Comparison of ENCODE assay signal across 11 cellular contexts in the genomic region with DNA sequence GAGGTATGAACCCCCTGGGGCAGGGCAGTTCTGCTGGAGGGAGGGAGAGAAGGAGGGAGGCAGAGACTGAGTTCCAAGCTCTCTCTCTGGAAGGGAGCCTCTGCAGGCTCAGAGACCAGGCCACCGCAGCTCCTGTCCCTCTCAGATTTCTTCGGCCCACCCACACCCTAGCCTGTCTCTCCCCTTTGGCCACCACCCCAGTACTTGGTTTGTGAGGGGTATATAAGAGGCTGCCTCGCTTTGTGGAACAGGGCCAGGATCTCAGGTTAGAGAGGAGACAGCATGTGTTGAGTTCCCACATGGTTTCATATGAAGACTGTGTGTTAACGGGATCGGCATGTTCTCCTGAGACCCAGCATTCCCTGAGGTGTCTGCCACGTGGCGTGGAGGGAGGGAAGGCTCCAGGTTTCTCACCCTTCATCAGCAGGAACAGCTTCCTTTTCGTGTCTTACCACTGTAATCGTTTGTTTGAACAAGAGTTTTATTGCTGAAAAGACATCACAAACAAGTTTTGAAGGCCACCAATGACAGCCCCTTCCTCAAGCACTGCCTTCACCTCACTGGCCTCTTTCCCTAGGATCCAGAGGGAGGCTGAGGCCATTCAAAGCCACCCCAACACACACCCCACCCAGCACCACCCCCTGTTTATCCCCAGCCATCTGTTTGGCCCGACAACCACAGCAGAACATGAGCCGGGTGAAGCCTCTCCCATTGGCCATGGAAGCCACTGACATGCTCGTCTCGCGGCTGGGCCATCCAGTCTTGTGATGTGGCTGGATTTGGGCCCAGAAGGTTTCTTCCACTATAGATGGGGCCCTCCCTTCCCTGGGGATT. TPM values are rescaled to one million over a fixed set of nuclear protein-coding genes. Genes with fewer than 3 reads are reported as not detected.
DNase-seq lines count a peak whose midpoint lies in the region; ATAC-seq and TF ChIP-seq lines count a peak whose summit lies in the region.
"Had no signal": no experiment of that assay in that cellular context is flagged by ENCODE, and none has a peak within 500 bp of the region (broad histone marks: within the 10 kb centered on the region; RNA-seq: fewer than 3 reads in every experiment).

No MANE protein-coding gene starts in this region.

- peak overlapping the region; percentile 74 for H3K27ac ChIP-seq in HEK293 (ENCODE audit: extremely low read depth, low read depth, low read length)
- H3K27ac ChIP-seq in WERI-Rb-1 = peak overlapping the region; percentile 76
- peak overlapping the region; percentile 96 to 98 for H3K27ac ChIP-seq in right atrium auricular region
- peak overlapping the region; percentile 39 for H3K27ac ChIP-seq in smooth muscle cell (ENCODE audit: low read depth)

- H3K27me3 ChIP-seq in WERI-Rb-1 (ENCODE audit: insufficient read depth, low read depth, severe bottlenecking) (no peaks in the 10 kb centered on the region), right atrium auricular region (no peaks in the 10 kb centered on the region), smooth muscle cell (ENCODE audit: low read depth) (no peaks in the 10 kb centered on the region)

- H3F3A ChIP-seq in smooth muscle cell (ENCODE audit: low read depth) = peaks cover 23% of the 10 kb centered on the region

- H3K79me2 ChIP-seq in smooth muscle cell (ENCODE audit: low read depth) = peaks cover 13% of the 10 kb centered on the region

- H3K9ac ChIP-seq in smooth muscle cell (ENCODE audit: low read depth) = no peak overlapping the region

- POLR2A ChIA-PET in HEK293 (lab: Yijun Ruan, JAX) = interaction anchor here (0.9 to 11.7 kb wide), 2 partner anchors 10 to 36 kb away, joined by 3 to 332 read pairs; partner anchors contain the start of gene BHLHE40

- 62% methylated on average over 14 of the region's 14 CpGs for WGBS in smooth muscle cell (ENCODE audit: low lambda C conversion rate)

- H3K4me3 ChIP-seq in HEK293 (ENCODE audit: low read depth, low read length) = no peak overlapping the region
- no peak overlapping the region for H3K4me3 ChIP-seq in WERI-Rb-1 (ENCODE audit: low read depth, low read length)
- no peak overlapping the region for H3K4me3 ChIP-seq in right atrium auricular region
- no peak overlapping the region for H3K4me3 ChIP-seq in smooth muscle cell
- H3K4me3 ChIP-seq: GM12878 had no signal

- DNase-seq in WERI-Rb-1 (peak; percentile 88), right atrium auricular region (ENCODE audit: low spot score) (peak; percentile 73), smooth muscle cell (lab: John Stamatoyannopoulos, UW; ENCODE audit: unreplicated experiment) (no peak), COLO829 (ENCODE audit: low spot score) (no peak), NCI-H1694 treated with DMSO at 0.1 percent for 48 hours (lab: John Stamatoyannopoulos, UW) (no peak)
- no peak for DNase-seq in stimulated activated CD4-positive, alpha-beta T cell treated with anti-CD3 and anti-CD28 coated beads, Interleukin-4, amount 100 ng/mL, for 24 hours
- DNase-seq: activated CD4-positive, alpha-beta T cell treated with anti-CD3 and anti-CD28 coated beads, Interleukin-2, amount 50 U/mL, for 1 hour; NCI-H2227 treated with DMSO at 0.1 percent for 48 hours had no signal

- H3K4me1 ChIP-seq in HEK293 (ENCODE audit: control insufficient read depth, insufficient read depth, low read length) = peaks cover 23% of the 10 kb centered on the region
- peaks cover 0 to 49% of the 10 kb centered on the region in 2 donors for H3K4me1 ChIP-seq in right atrium auricular region
- H3K4me1 ChIP-seq in smooth muscle cell (ENCODE audit: low read depth) = peaks cover 17% of the 10 kb centered on the region

- peaks cover 0 to 6% of the 10 kb centered on the region in 2 experiments; a peak in 1 of 3 replicates for H3K36me3 ChIP-seq in HEK293 (ENCODE audit: control insufficient read depth in 2 of 2, insufficient read depth in 1 of 2, low read length in 2 of 2)
- peaks cover 7% of the 10 kb centered on the region for H3K36me3 ChIP-seq in WERI-Rb-1
- H3K36me3 ChIP-seq in right atrium auricular region = no peaks in the 10 kb centered on the region
- H3K36me3 ChIP-seq in smooth muscle cell (ENCODE audit: low read depth) = no peaks in the 10 kb centered on the region

- no peaks in the 10 kb centered on the region for H3K9me3 ChIP-seq in HEK293 (ENCODE audit: control insufficient read depth, insufficient read depth, low read depth, low read length)
- H3K9me3 ChIP-seq in WERI-Rb-1 (ENCODE audit: severe bottlenecking) = no peaks in the 10 kb centered on the region
- no peaks in the 10 kb centered on the region for H3K9me3 ChIP-seq in right atrium auricular region
- H3K9me3 ChIP-seq in smooth muscle cell (replicated peaks; ENCODE audit: low read depth) = no peaks in the 10 kb centered on the region

- H3K4me2 ChIP-seq in smooth muscle cell = no peak overlapping the region

- TF ChIP-seq CTCF in HEK293 (tag by site-specific recombination; IDR thresholded peaks at IDR 0.05) (no peak), WERI-Rb-1 (IDR thresholded peaks at IDR 0.05; ENCODE audit: low read depth, low read length) (no peak), right atrium auricular region (IDR thresholded peaks at IDR 0.05) (no peak), smooth muscle cell (IDR thresholded peaks at IDR 0.05; ENCODE audit: borderline replicate concordance, insufficient read depth, poor library complexity, severe bottlenecking) (no peak)

- peaks cover 6% of the 10 kb centered on the region for H4K20me1 ChIP-seq in smooth muscle cell (ENCODE audit: low read depth)

- H2AFZ ChIP-seq in smooth muscle cell (ENCODE audit: low read depth) = no peak overlapping the region

- CTCF ChIA-PET in HEK293 (lab: Yijun Ruan, JAX) = interaction anchor here (0.8 to 1.8 kb wide), 3 partner anchors 9 to 38 kb away, joined by 4 read pairs; no protein-coding TSS in a partner anchor

- no peak for ATAC-seq in GM18870 (IDR thresholded peaks at IDR 0.05; ENCODE audit: unreplicated experiment)
- ATAC-seq: GM12878 had no signal

TF ChIP-seq in HEK293, 187 proteins besides CTCF, POLR2A, EP300 and RAD21 (continues in another document):
- TF ChIP-seq ZBTB20 (tag by site-specific recombination; IDR thresholded peaks at IDR 0.05) (peak; percentile 72), ZNF133 (tag by site-specific recombination; IDR thresholded peaks at IDR 0.05) (no peak), ZXDB (tag by site-specific recombination; IDR thresholded peaks at IDR 0.05) (peak; percentile 33; the same call in 1 of the 2 replicates), ZNF560 (tag by site-specific recombination; IDR thresholded peaks at IDR 0.05; ENCODE audit: borderline replicate concordance) (no peak), ZNF621 (tag by site-specific recombination; IDR thresholded peaks at IDR 0.05) (no peak), ZNF335 (tag by site-specific recombination; conservative IDR thresholded peaks at IDR 0.05) (peak; percentile 8; the same call in 1 of the 2 replicates), ZNF623 (tag by site-specific recombination; IDR thresholded peaks at IDR 0.05) (no peak), OSR2 (tag by site-specific recombination; IDR thresholded peaks at IDR 0.05) (peak; percentile 90), ZNF202 (tag by site-specific recombination; IDR thresholded peaks at IDR 0.05; ENCODE audit: borderline replicate concordance) (no peak), GLI2 (tag by site-specific recombination; IDR thresholded peaks at IDR 0.05; ENCODE audit: borderline replicate concordance, low read depth) (no peak), WT1 (tag by site-specific recombination; IDR thresholded peaks at IDR 0.05) (peak; percentile 65), ZNF529 (tag by site-specific recombination; IDR thresholded peaks at IDR 0.05; ENCODE audit: insufficient replicate concordance) (no peak), ZBTB48 (tag by site-specific recombination; IDR thresholded peaks at IDR 0.05) (no peak), KLF1 (tag by site-specific recombination; IDR thresholded peaks at IDR 0.05) (peak; percentile 96), ZSCAN30 (tag by site-specific recombination; IDR thresholded peaks at IDR 0.05) (peak; percentile 70; the same call in 1 of the 2 replicates), ZNF341 (tag by site-specific recombination; IDR thresholded peaks at IDR 0.05; ENCODE audit: low read depth) (peak; percentile 86), ZNF174 (tag by site-specific recombination; IDR thresholded peaks at IDR 0.05) (no peak)
- TF ChIP-seq, protein P1, sequence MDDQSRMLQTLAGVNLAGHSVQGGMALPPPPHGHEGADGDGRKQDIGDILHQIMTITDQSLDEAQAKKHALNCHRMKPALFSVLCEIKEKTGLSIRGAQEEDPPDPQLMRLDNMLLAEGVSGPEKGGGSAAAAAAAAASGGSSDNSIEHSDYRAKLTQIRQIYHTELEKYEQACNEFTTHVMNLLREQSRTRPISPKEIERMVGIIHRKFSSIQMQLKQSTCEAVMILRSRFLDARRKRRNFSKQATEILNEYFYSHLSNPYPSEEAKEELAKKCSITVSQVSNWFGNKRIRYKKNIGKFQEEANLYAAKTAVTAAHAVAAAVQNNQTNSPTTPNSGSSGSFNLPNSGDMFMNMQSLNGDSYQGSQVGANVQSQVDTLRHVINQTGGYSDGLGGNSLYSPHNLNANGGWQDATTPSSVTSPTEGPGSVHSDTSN (CRISPR knock-in tag; IDR thresholded peaks at IDR 0.05) = no peak
- TF ChIP-seq, protein P2, sequence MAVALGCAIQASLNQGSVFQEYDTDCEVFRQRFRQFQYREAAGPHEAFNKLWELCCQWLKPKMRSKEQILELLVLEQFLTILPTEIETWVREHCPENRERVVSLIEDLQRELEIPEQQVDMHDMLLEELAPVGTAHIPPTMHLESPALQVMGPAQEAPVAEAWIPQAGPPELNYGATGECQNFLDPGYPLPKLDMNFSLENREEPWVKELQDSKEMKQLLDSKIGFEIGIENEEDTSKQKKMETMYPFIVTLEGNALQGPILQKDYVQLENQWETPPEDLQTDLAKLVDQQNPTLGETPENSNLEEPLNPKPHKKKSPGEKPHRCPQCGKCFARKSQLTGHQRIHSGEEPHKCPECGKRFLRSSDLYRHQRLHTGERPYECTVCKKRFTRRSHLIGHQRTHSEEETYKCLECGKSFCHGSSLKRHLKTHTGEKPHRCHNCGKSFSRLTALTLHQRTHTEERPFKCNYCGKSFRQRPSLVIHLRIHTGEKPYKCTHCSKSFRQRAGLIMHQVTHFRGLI (tag by site-specific recombination; IDR thresholded peaks at IDR 0.05) = no peak

RNA-seq across cellular contexts. Expression of gene BHLHE40, which starts 9.8 kb away (rescaled TPM):
- 10 to 100 TPM; 32.3 to 49.5 TPM for total RNA-seq in right atrium auricular region
- 170 and 195 TPM in 2 replicates for total RNA-seq in smooth muscle cell
- 209 and 241 TPM in 2 replicates for polyA plus RNA-seq in smooth muscle cell

Comparison
In these comparisons a context has a peak if more than half of its experiments do, and no peak if none do; other contexts are left out.
1. H3K27ac ChIP-seq: peak in every context shown above with its lines; median percentile 97 in right atrium auricular region; 76 in WERI-Rb-1; 74 in HEK293; 39 in smooth muscle cell.
2. DNase-seq: peak in WERI-Rb-1 (single experiment) and right atrium auricular region (single experiment); none in smooth muscle cell (single experiment), COLO829 (single experiment), stimulated activated CD4-positive, alpha-beta T cell treated with anti-CD3 and anti-CD28 coated beads, Interleukin-4, amount 100 ng/mL, for 24 hours (single experiment) and NCI-H1694 treated with DMSO at 0.1 percent for 48 hours (single experiment).